ENCODE assay signal across 5 cellular contexts in genomic region chr19:35986664-35987570, GRCh38. TPM values are rescaled to one million over a fixed set of nuclear protein-coding genes. Genes with fewer than 3 reads are reported as not detected.
DNase-seq lines count a peak whose midpoint lies in the region; ATAC-seq and TF ChIP-seq lines count a peak whose summit lies in the region.

No MANE protein-coding gene starts in this region.

- H3K4me3 ChIP-seq in HL-60 (replicated peaks; ENCODE audit: insufficient read depth, low read length): peak overlapping the region; percentile 56
- peak overlapping the region; percentile 29 to 51 (median 47) for H3K4me3 ChIP-seq in Peyer's patch
- peak overlapping the region in 3 of 4 donors; percentile 37 to 64 (median 41) for H3K4me3 ChIP-seq in esophagus squamous epithelium

- intact Hi-C loops in esophagus squamous epithelium (cut with DNase I): no loop called here

- 16 to 17% methylated on average over 23 to 32 of the region's 54 CpGs for WGBS in esophagus squamous epithelium, 2 donors

- H3K4me1 ChIP-seq in Peyer's patch (peaks cover 0 to 7% (median 0%) of the 10 kb centered on the region in 4 donors), esophagus squamous epithelium (peaks cover 10 to 13% (median 10%) of the 10 kb centered on the region in 3 donors)

- H3K9me3 ChIP-seq in Peyer's patch (no peaks in the 10 kb centered on the region), esophagus squamous epithelium (no peaks in the 10 kb centered on the region)

- H3K36me3 ChIP-seq in Peyer's patch: no peaks in the 10 kb centered on the region
- no peaks in the 10 kb centered on the region for H3K36me3 ChIP-seq in esophagus squamous epithelium

- TF ChIP-seq POLR2A in Peyer's patch (IDR thresholded peaks at IDR 0.05) (no peak), esophagus squamous epithelium (IDR thresholded peaks at IDR 0.05) (no peak)

- H3K27ac ChIP-seq in HL-60 (replicated peaks): no peak overlapping the region; the same call in 1 of the 2 replicates
- peak overlapping the region in 1 of 4 donors; percentile 18 for H3K27ac ChIP-seq in Peyer's patch
- H3K27ac ChIP-seq in esophagus squamous epithelium: no peak overlapping the region

- TF ChIP-seq CTCF in HL-60 (IDR thresholded peaks at IDR 0.05; ENCODE audit: insufficient read depth, low read length) (peak; percentile 2), Peyer's patch (IDR thresholded peaks at IDR 0.05) (no peak), esophagus squamous epithelium (IDR thresholded peaks at IDR 0.05) (no peak)

- no peak for ATAC-seq in HG03442 (IDR thresholded peaks at IDR 0.05; ENCODE audit: unreplicated experiment)

- DNase-seq in HL-60 (ENCODE audit: low read depth in 1 of 2, low spot score in 1 of 2) (peak; percentile 75 to 78), Peyer's patch (peak in 2 of 3 donors; percentile 59 to 72), esophagus squamous epithelium (lab: John Stamatoyannopoulos, UW) (no peak)
- DNase-seq in stimulated activated CD8-positive, alpha-beta memory T cell treated with anti-CD3 and anti-CD28 coated beads, Interleukin-4, amount 100 ng/mL, for 48 hours: peak; percentile 39

- no peaks in the 10 kb centered on the region for H3K27me3 ChIP-seq in HL-60 (ENCODE audit: insufficient read depth, poor library complexity, severe bottlenecking)
- peaks cover 0 to 8% of the 10 kb centered on the region in 2 donors for H3K27me3 ChIP-seq in Peyer's patch
- peaks cover 0 to 68% (median 4%) of the 10 kb centered on the region in 4 donors for H3K27me3 ChIP-seq in esophagus squamous epithelium

RNA-seq across cellular contexts. Expression of gene SDHAF1, which starts 8.1 kb away (rescaled TPM):
- total RNA-seq in Peyer's patch (10 to 100 TPM; 15.7 to 48.0 (median 39.1) TPM), esophagus squamous epithelium (10 to 100 TPM; 17.6 to 40.1 (median 29.6) TPM)

RNA-seq across cellular contexts. Expression of gene SYNE4, which starts 21.7 kb away (rescaled TPM):
- 1 to 10 TPM in 2 of 4 donors, under 1 TPM in 1, not detected in 1; 0.67 to 6.8 (median 6.1) TPM for total RNA-seq in Peyer's patch
- under 1 TPM in 3 of 4 donors, not detected in 1; 0.26 to 0.95 (median 0.57) TPM for total RNA-seq in esophagus squamous epithelium

RNA-seq across cellular contexts. Expression of gene ALKBH6, which starts 27.1 kb away (rescaled TPM):
- 10 to 100 TPM; 26.4 to 56.9 (median 39.8) TPM for total RNA-seq in Peyer's patch
- total RNA-seq in esophagus squamous epithelium: 10 to 100 TPM; 14.6 to 28.6 (median 18.8) TPM

RNA-seq across cellular contexts. Expression of gene CLIP3, which starts 45.8 kb away (rescaled TPM):
- total RNA-seq in Peyer's patch (1 to 10 TPM; 1.8 to 9.8 (median 5.2) TPM), esophagus squamous epithelium (10 to 100 TPM in 1 of 4 donors, 1 to 10 TPM in 2, under 1 TPM in 1; 0.80 to 15.3 (median 2.7) TPM)

RNA-seq across cellular contexts. Expression of gene LRFN3, which starts 50.7 kb away (rescaled TPM):
- total RNA-seq in Peyer's patch (10 to 100 TPM in 3 of 4 donors, 1 to 10 TPM in 1; 8.3 to 34.4 (median 22.1) TPM), esophagus squamous epithelium (10 to 100 TPM in 1 of 4 donors, 1 to 10 TPM in 3; 5.6 to 12.4 (median 7.5) TPM)
